Comparison of ENCODE assay signal across 8 cellular contexts in the genomic region with DNA sequence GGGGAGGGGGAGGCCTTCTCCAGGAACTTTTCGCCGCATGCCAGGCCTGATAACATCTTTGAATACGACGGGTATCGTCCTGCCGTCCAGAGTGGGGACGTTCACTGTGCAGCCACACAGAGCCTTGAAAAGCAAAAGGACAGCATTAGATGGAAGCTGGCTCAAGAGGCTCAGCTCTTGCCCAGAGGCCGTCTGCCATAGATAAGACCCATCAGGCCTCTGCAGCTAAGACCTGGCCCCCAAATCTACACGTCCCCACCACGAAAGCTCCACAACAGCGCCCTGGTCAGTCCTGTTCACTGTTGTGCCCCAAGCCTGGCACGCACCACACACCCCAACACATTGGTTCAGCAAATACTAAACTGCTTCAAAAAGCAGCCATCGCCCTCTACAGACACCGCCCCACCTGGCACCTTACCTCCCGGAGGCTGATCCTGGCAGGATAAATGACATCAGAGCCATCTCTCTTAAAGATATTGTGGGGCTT. TPM values are rescaled to one million over a fixed set of nuclear protein-coding genes. Genes with fewer than 3 reads are reported as not detected.
DNase-seq lines count a peak whose midpoint lies in the region; ATAC-seq, FAIRE-seq and TF ChIP-seq lines count a peak whose summit lies in the region.

No MANE protein-coding gene starts in this region.

- H2AK5ac ChIP-seq in mesenchymal stem cell (ENCODE audit: low read length, severe bottlenecking), result no peak overlapping the region

- H2BK12ac ChIP-seq in mesenchymal stem cell (ENCODE audit: low read length in 2 of 2), result no peak overlapping the region

- peaks cover 45% of the 10 kb centered on the region for H3K79me2 ChIP-seq in K562 (ENCODE audit: control insufficient read depth, insufficient read depth, low read length)

- BruUV-seq in K562 (replicated peaks; lab: Mats Ljungman, UMichigan), result no TSS peak

- H4K91ac ChIP-seq in mesenchymal stem cell (ENCODE audit: low read length), result no peak overlapping the region

- intact Hi-C loops in heart left ventricle (cut with DNase I) (loop anchor here in 1 of 10 donors (2.0 kb wide), 1 partner anchor 19 kb away; a partner anchor contains a TSS), Right ventricle myocardium superior (cut with DNase I) (no loop called here), K562 (cut with micrococcal nuclease) (loop anchor here (5.0 kb wide), 1 partner anchor 36 kb away; no protein-coding TSS in a partner anchor), uterus (cut with DNase I; ENCODE audit: low total_unique reads) (no loop called here)

- TF ChIP-seq EP300 in K562 (IDR thresholded peaks at IDR 0.05; ENCODE audit: low read length), result no peak

- H3K27me3 ChIP-seq in heart left ventricle (no peaks in the 10 kb centered on the region), K562 (ENCODE audit: control insufficient read depth in 2 of 2, insufficient read depth in 2 of 2, low read length in 2 of 2) (no peaks in the 10 kb centered on the region), mesenchymal stem cell (ENCODE audit: control insufficient read depth in 1 of 2, insufficient read depth in 1 of 2, low read length in 2 of 2) (no peaks in the 10 kb centered on the region), uterus (no peaks in the 10 kb centered on the region)

- H3K9me3 ChIP-seq in heart left ventricle (no peaks in the 10 kb centered on the region), K562 (replicated peaks; ENCODE audit: control insufficient read depth, insufficient read depth, low read depth, low read length) (no peaks in the 10 kb centered on the region), mesenchymal stem cell (ENCODE audit: control insufficient read depth, low read length) (no peaks in the 10 kb centered on the region), uterus (no peaks in the 10 kb centered on the region)

- H3K4me3 ChIP-seq in heart left ventricle (peak overlapping the region; percentile 66 to 100 (median 88)), K562 (peak overlapping the region; percentile 98), mesenchymal stem cell (ENCODE audit: insufficient read depth in 1 of 2, low read depth in 1 of 2, low read length in 2 of 2) (peak overlapping the region in 1 of 2 experiments; percentile 99), uterus (peak overlapping the region in 1 of 2 donors; percentile 100)

- no peak for TF ChIP-seq POLR2A in heart left ventricle (IDR thresholded peaks at IDR 0.05)
- TF ChIP-seq POLR2A in K562 (conservative IDR thresholded peaks at IDR 0.05), result no peak
- no peak for TF ChIP-seq POLR2A in uterus (IDR thresholded peaks at IDR 0.05)

- H2AFZ ChIP-seq in K562 (ENCODE audit: low read depth, low read length) (no peak overlapping the region), mesenchymal stem cell (ENCODE audit: low read depth, low read length) (no peak overlapping the region)

- in situ Hi-C loops in K562 (cut with MboI), result no loop called here

- H3K36me3 ChIP-seq in heart left ventricle (peaks cover 2 to 38% (median 27%) of the 10 kb centered on the region in 9 donors), K562 (ENCODE audit: control insufficient read depth, insufficient read depth, low read length) (peaks cover 38% of the 10 kb centered on the region), mesenchymal stem cell (ENCODE audit: control insufficient read depth in 1 of 2, insufficient read depth in 2 of 2, low read depth in 1 of 2, low read length in 2 of 2) (peaks cover 32 to 39% of the 10 kb centered on the region in 2 experiments), uterus (no peaks in the 10 kb centered on the region)

- CTCF ChIA-PET in K562 (lab: Yijun Ruan, JAX; ENCODE audit: low intra/inter-chr PET ratio), result interaction anchor here (0.7 kb wide), 1 partner anchor 10 kb away, joined by 3 read pairs; no protein-coding TSS in a partner anchor

- peaks cover 26% of the 10 kb centered on the region for H4K20me1 ChIP-seq in K562 (replicated peaks; ENCODE audit: control insufficient read depth, insufficient read depth, low read length)

- no peak overlapping the region for H2BK120ac ChIP-seq in mesenchymal stem cell (ENCODE audit: low read depth, low read length)

- H3K79me1 ChIP-seq in mesenchymal stem cell (replicated peaks; ENCODE audit: low read length, poor library complexity, severe bottlenecking), result peaks cover 7% of the 10 kb centered on the region

- TF ChIP-seq CTCF in heart left ventricle (IDR thresholded peaks at IDR 0.05), result no peak
- peak in 2 of 3 experiments; percentile 7 to 12; a peak in 2 of 6 replicates for TF ChIP-seq CTCF in K562 (IDR thresholded peaks at IDR 0.05 in 2 of 3, conservative IDR thresholded peaks at IDR 0.05 in 1 of 3; ENCODE audit: insufficient read depth in 2 of 3, low read depth in 1 of 3, low read length in 3 of 3)
- no peak for TF ChIP-seq CTCF in uterus (IDR thresholded peaks at IDR 0.05)

- DNase-seq in heart left ventricle, result no peak
- no peak for DNase-seq in Right ventricle myocardium superior
- no peak for DNase-seq in K562 (ENCODE audit: extremely low read depth in 1 of 4, low spot score in 3 of 4)
- DNase-seq in mesenchymal stem cell, result no peak
- DNase-seq in uterus, result no peak
- no peak for DNase-seq in LoVo (ENCODE audit: low spot score)
- DNase-seq in activated CD4-positive, alpha-beta T cell treated with anti-CD3 and anti-CD28 coated beads, Interleukin-2, amount 50 U/mL, for 48 hours, result no peak

- no peak overlapping the region for H3K18ac ChIP-seq in mesenchymal stem cell (ENCODE audit: low read depth in 1 of 2, low read length in 2 of 2)

- H3K4ac ChIP-seq in mesenchymal stem cell (ENCODE audit: low read depth in 1 of 2, low read length in 2 of 2), result no peak overlapping the region

- peaks cover 0 to 55% (median 39%) of the 10 kb centered on the region in 12 donors for H3K4me1 ChIP-seq in heart left ventricle
- peaks cover 47 to 55% of the 10 kb centered on the region in 2 experiments for H3K4me1 ChIP-seq in K562 (replicated peaks in 1 of 2; ENCODE audit: control insufficient read depth in 2 of 2, insufficient read depth in 2 of 2, low read length in 2 of 2)
- H3K4me1 ChIP-seq in mesenchymal stem cell (ENCODE audit: control insufficient read depth, insufficient read depth, low read depth, low read length), result peaks cover 32% of the 10 kb centered on the region
- peaks cover 0 to 6% of the 10 kb centered on the region in 2 donors for H3K4me1 ChIP-seq in uterus

- FAIRE-seq in K562 (lab: Jason Lieb, UNC), result no peak

- no peak overlapping the region for H2BK5ac ChIP-seq in mesenchymal stem cell (ENCODE audit: low read depth, low read length, poor library complexity, severe bottlenecking)

- H3K9me1 ChIP-seq in K562 (ENCODE audit: control insufficient read depth, insufficient read depth, low read length), result no peaks in the 10 kb centered on the region

- no peak overlapping the region for H4K8ac ChIP-seq in mesenchymal stem cell (ENCODE audit: low read length)

- ATAC-seq in heart left ventricle (no peak), Right ventricle myocardium superior (ENCODE audit: poor library complexity) (no peak), K562 (no peak), GM18868 (IDR thresholded peaks at IDR 0.05; ENCODE audit: unreplicated experiment) (no peak)

- peak overlapping the region in 8 of 12 donors; percentile 96 to 100 (median 100) for H3K27ac ChIP-seq in heart left ventricle
- H3K27ac ChIP-seq in K562 (ENCODE audit: extremely low read depth, low read depth, low read length), result peak overlapping the region; percentile 35; the same call in 1 of the 3 replicates
- H3K27ac ChIP-seq in mesenchymal stem cell (ENCODE audit: low read length, poor library complexity, severe bottlenecking), result no peak overlapping the region
- peak overlapping the region; percentile 24 to 99 for H3K27ac ChIP-seq in uterus

- H3K4me2 ChIP-seq in K562 (ENCODE audit: insufficient read depth, low read length), result peak overlapping the region; percentile 99
- peak overlapping the region; percentile 30 for H3K4me2 ChIP-seq in mesenchymal stem cell (ENCODE audit: low read length, poor library complexity, severe bottlenecking)

- H3K9ac ChIP-seq in K562 (ENCODE audit: insufficient read depth in 1 of 2, low read depth in 2 of 2, low read length in 2 of 2), result peak overlapping the region; percentile 96 to 100
- H3K9ac ChIP-seq in mesenchymal stem cell (ENCODE audit: low read length), result peak overlapping the region; percentile 98

- no peak for TF ChIP-seq RAD21 in K562 (CRISPR knock-in tag; conservative IDR thresholded peaks at IDR 0.05 in 1 of 2, IDR thresholded peaks at IDR 0.05 in 1 of 2)

- no peak overlapping the region for H2BK15ac ChIP-seq in mesenchymal stem cell (ENCODE audit: low read depth, poor library complexity, severe bottlenecking)

- H3K23ac ChIP-seq in mesenchymal stem cell (ENCODE audit: low read length in 2 of 2), result no peak overlapping the region

- peak overlapping the region in 1 of 2 experiments; percentile 53 for H3K14ac ChIP-seq in mesenchymal stem cell (ENCODE audit: low read length in 2 of 2)

- POLR2A ChIA-PET in K562 (lab: Yijun Ruan, JAX), result interaction anchor here (0.6 to 6.3 kb wide), 8 partner anchors 10 to 443 kb away, joined by 3 to 70 read pairs (median 4); a partner anchor contains a TSS

- 54 to 66% (median 59%) methylated on average over 14 to 15 of the region's 15 CpGs for WGBS in heart left ventricle, 4 donors
- 7% methylated on average over 15 of the region's 15 CpGs for WGBS in K562 (ENCODE audit: insufficient coverage, low coverage, missing lambda C conversion rate)
- 91% methylated on average over 15 of the region's 15 CpGs for WGBS in mesenchymal stem cell

RNA-seq across cellular contexts. Expression of a gene that starts 2.1 kb away (rescaled TPM):
- 10 to 100 TPM; 34.7 to 70.6 (median 44.8) TPM for total RNA-seq in heart left ventricle
- polyA plus RNA-seq in heart left ventricle, result 10 to 100 TPM; 27.5 to 69.1 TPM
- 43.0 TPM for total RNA-seq in Right ventricle myocardium superior
- total RNA-seq in K562 (2011; cell fraction: chromatin; rRNA removed; ENCODE audit: low replicate concordance), result 66.1 and 87.4 TPM in 2 replicates
- total RNA-seq in K562 (2011; cell fraction: nucleolus; rRNA removed), result 67.0 and 68.3 TPM in 2 replicates
- 68.0 and 69.1 TPM in 2 replicates for total RNA-seq in K562 (2011; cell fraction: nucleoplasm; rRNA removed)
- total RNA-seq in K562 (2014; rRNA removed), result 62.1 and 71.5 TPM in 2 replicates
- total RNA-seq in K562 (2014; rRNA removed; fragmentation: Illumina TruSeq; extraction: Trizol), result 51.2 and 60.9 TPM in 2 replicates
- 85.3 and 86.5 TPM in 2 replicates for total RNA-seq in K562 (2015; rRNA removed; fragmentation: Illumina TruSeq; extraction: Trizol)
- total RNA-seq in K562 (2021), result 94.8 and 99.9 TPM in 2 replicates
- polyA plus RNA-seq in K562 (2011; rRNA removed), result 83.5 and 113 TPM in 2 replicates
- 101 TPM in 2 replicates for polyA plus RNA-seq in K562 (2011; cell fraction: cytosol; rRNA removed)
- 78.2 and 79.0 TPM in 2 replicates for polyA plus RNA-seq in K562 (2011; cell fraction: nucleus; rRNA removed)
- 69.4 and 84.8 TPM in 2 replicates for polyA plus RNA-seq in K562 (2012)
- polyA plus RNA-seq in K562 (2014; fragmentation: Illumina TruSeq; extraction: Trizol), result 78.3 and 100 TPM in 2 replicates
- 10 to 100 TPM; 13.2 to 16.2 TPM for polyA plus RNA-seq in K562 (2014; fragmentation: Nextera tagmentation; extraction: Ambion mirVana)
- polyA plus RNA-seq in K562 (2014; rRNA removed), result 61.7 and 79.2 TPM in 2 replicates
- polyA minus RNA-seq in K562 (2011; rRNA and poly(A)+ RNA removed), result 71.6 and 93.9 TPM in 2 replicates
- 31.4 and 40.9 TPM in 2 replicates for polyA minus RNA-seq in K562 (2011; cell fraction: cytosol; rRNA and poly(A)+ RNA removed)
- 22.5 and 40.4 TPM in 2 replicates for polyA minus RNA-seq in K562 (2011; cell fraction: nucleus; rRNA and poly(A)+ RNA removed)
- 59.4 TPM for polyA plus RNA-seq in mesenchymal stem cell (2013, experiment 1 of 2)
- 60.1 TPM for polyA plus RNA-seq in mesenchymal stem cell (2013, experiment 2 of 2)
- total RNA-seq in uterus, result 10 to 100 TPM; 10.2 to 66.9 (median 40.6) TPM

RNA-seq across cellular contexts. Expression of a gene that starts 13.3 kb away (rescaled TPM):
- 10 to 100 TPM; 48.1 to 88.4 (median 71.7) TPM for total RNA-seq in heart left ventricle
- 100 to 1,000 TPM in 1 of 2 donors, 10 to 100 TPM in 1; 71.4 to 102 TPM for polyA plus RNA-seq in heart left ventricle
- 73.8 TPM for total RNA-seq in Right ventricle myocardium superior
- total RNA-seq in K562 (2011; cell fraction: chromatin; rRNA removed; ENCODE audit: low replicate concordance), result 122 and 325 TPM in 2 replicates
- 437 and 484 TPM in 2 replicates for total RNA-seq in K562 (2011; cell fraction: nucleolus; rRNA removed)
- 307 and 324 TPM in 2 replicates for total RNA-seq in K562 (2011; cell fraction: nucleoplasm; rRNA removed)
- total RNA-seq in K562 (2014; rRNA removed), result 86.0 and 158 TPM in 2 replicates
- total RNA-seq in K562 (2014; rRNA removed; fragmentation: Illumina TruSeq; extraction: Trizol), result 33.1 and 36.7 TPM in 2 replicates
- 81.9 and 91.6 TPM in 2 replicates for total RNA-seq in K562 (2015; rRNA removed; fragmentation: Illumina TruSeq; extraction: Trizol)
- 186 and 195 TPM in 2 replicates for total RNA-seq in K562 (2021)
- 68.0 and 169 TPM in 2 replicates for polyA plus RNA-seq in K562 (2011; rRNA removed)
- polyA plus RNA-seq in K562 (2011; cell fraction: cytosol; rRNA removed), result 224 and 335 TPM in 2 replicates
- polyA plus RNA-seq in K562 (2011; cell fraction: nucleus; rRNA removed), result 326 and 378 TPM in 2 replicates
- 229 and 297 TPM in 2 replicates for polyA plus RNA-seq in K562 (2012)
- 204 and 211 TPM in 2 replicates for polyA plus RNA-seq in K562 (2014; fragmentation: Illumina TruSeq; extraction: Trizol)
- 10 to 100 TPM; 29.3 to 73.2 TPM for polyA plus RNA-seq in K562 (2014; fragmentation: Nextera tagmentation; extraction: Ambion mirVana)
- 81.4 and 108 TPM in 2 replicates for polyA plus RNA-seq in K562 (2014; rRNA removed)
- polyA minus RNA-seq in K562 (2011; rRNA and poly(A)+ RNA removed), result 76.6 and 95.7 TPM in 2 replicates
- 188 and 209 TPM in 2 replicates for polyA minus RNA-seq in K562 (2011; cell fraction: cytosol; rRNA and poly(A)+ RNA removed)
- 66.2 and 80.1 TPM in 2 replicates for polyA minus RNA-seq in K562 (2011; cell fraction: nucleus; rRNA and poly(A)+ RNA removed)
- 136 TPM for polyA plus RNA-seq in mesenchymal stem cell (2013, experiment 1 of 2)
- polyA plus RNA-seq in mesenchymal stem cell (2013, experiment 2 of 2), result 131 TPM
- total RNA-seq in uterus, result 10 to 100 TPM in 3 of 4 donors, 1 to 10 TPM in 1; 4.6 to 68.2 (median 33.9) TPM

RNA-seq across cellular contexts. Expression of a gene that starts 20.2 kb away (rescaled TPM):
- total RNA-seq in heart left ventricle, result 10 to 100 TPM; 44.9 to 82.7 (median 49.3) TPM
- 10 to 100 TPM; 54.9 to 87.4 TPM for polyA plus RNA-seq in heart left ventricle
- total RNA-seq in Right ventricle myocardium superior, result 48.9 TPM
- total RNA-seq in K562 (2011; cell fraction: chromatin; rRNA removed; ENCODE audit: low replicate concordance), result 18.6 and 50.3 TPM in 2 replicates
- total RNA-seq in K562 (2011; cell fraction: nucleolus; rRNA removed), result 32.9 and 38.4 TPM in 2 replicates
- total RNA-seq in K562 (2011; cell fraction: nucleoplasm; rRNA removed), result 26.4 and 30.8 TPM in 2 replicates
- total RNA-seq in K562 (2014; rRNA removed), result 54.7 and 71.2 TPM in 2 replicates
- total RNA-seq in K562 (2014; rRNA removed; fragmentation: Illumina TruSeq; extraction: Trizol), result 7.8 and 12.0 TPM in 2 replicates
- total RNA-seq in K562 (2015; rRNA removed; fragmentation: Illumina TruSeq; extraction: Trizol), result 39.7 and 46.3 TPM in 2 replicates
- 49.7 and 51.7 TPM in 2 replicates for total RNA-seq in K562 (2021)
- 24.8 and 26.6 TPM in 2 replicates for polyA plus RNA-seq in K562 (2011; rRNA removed)
- 25.0 and 75.6 TPM in 2 replicates for polyA plus RNA-seq in K562 (2011; cell fraction: cytosol; rRNA removed)
- 15.3 and 27.8 TPM in 2 replicates for polyA plus RNA-seq in K562 (2011; cell fraction: nucleus; rRNA removed)
- 37.9 and 39.8 TPM in 2 replicates for polyA plus RNA-seq in K562 (2012)
- polyA plus RNA-seq in K562 (2014; fragmentation: Illumina TruSeq; extraction: Trizol), result 13.6 and 35.1 TPM in 2 replicates
- 1 to 10 TPM in 1 of 2 experiments, under 1 TPM in 1; 0.49 to 1.1 TPM for polyA plus RNA-seq in K562 (2014; fragmentation: Nextera tagmentation; extraction: Ambion mirVana)
- 50.8 and 52.2 TPM in 2 replicates for polyA plus RNA-seq in K562 (2014; rRNA removed)
- polyA minus RNA-seq in K562 (2011; rRNA and poly(A)+ RNA removed), result 6.3 and 11.7 TPM in 2 replicates
- 32.3 and 41.7 TPM in 2 replicates for polyA minus RNA-seq in K562 (2011; cell fraction: cytosol; rRNA and poly(A)+ RNA removed)
- polyA minus RNA-seq in K562 (2011; cell fraction: nucleus; rRNA and poly(A)+ RNA removed), result 8.9 and 9.0 TPM in 2 replicates
- 120 TPM for polyA plus RNA-seq in mesenchymal stem cell (2013, experiment 1 of 2)
- polyA plus RNA-seq in mesenchymal stem cell (2013, experiment 2 of 2), result 116 TPM
- total RNA-seq in uterus, result 10 to 100 TPM; 14.1 to 70.0 (median 36.3) TPM

RNA-seq across cellular contexts. Expression of a gene that starts 40.9 kb away (rescaled TPM):
- total RNA-seq in heart left ventricle (under 1 TPM in 1 of 9 donors, not detected in 8; 0.35 TPM), Right ventricle myocardium superior (not detected), K562 (2014; rRNA removed) (0.27 and 0.29 TPM in 2 replicates), K562 (2014; rRNA removed; fragmentation: Illumina TruSeq; extraction: Trizol) (not detected in 2 replicates), K562 (2015; rRNA removed; fragmentation: Illumina TruSeq; extraction: Trizol) (not detected in 2 replicates), K562 (2021) (0.29 and 0.35 TPM in 2 replicates), uterus (1 to 10 TPM in 1 of 4 donors, under 1 TPM in 1, not detected in 2; 0.30 to 1.2 TPM)
- polyA plus RNA-seq in heart left ventricle (under 1 TPM in 1 of 2 donors, not detected in 1; 0.15 TPM), K562 (2011; rRNA removed) (0.06 TPM in 1 of 2 replicates, not detected in the other), K562 (2014; fragmentation: Illumina TruSeq; extraction: Trizol) (not detected in 2 replicates), K562 (2014; fragmentation: Nextera tagmentation; extraction: Ambion mirVana) (not detected), K562 (2014; rRNA removed) (0.34 and 0.36 TPM in 2 replicates)
- total RNA-seq in K562 (2011; cell fraction: chromatin; rRNA removed; ENCODE audit: low replicate concordance), result not detected in 2 replicates
- total RNA-seq in K562 (2011; cell fraction: nucleolus; rRNA removed), result 1.1 and 1.3 TPM in 2 replicates
- 0.51 TPM in 1 of 2 replicates, not detected in the other for total RNA-seq in K562 (2011; cell fraction: nucleoplasm; rRNA removed)
- 0.10 and 0.88 TPM in 2 replicates for polyA plus RNA-seq in K562 (2011; cell fraction: cytosol; rRNA removed)
- polyA plus RNA-seq in K562 (2011; cell fraction: nucleus; rRNA removed), result 0.13 and 0.34 TPM in 2 replicates
- polyA plus RNA-seq in K562 (2012), result 0.16 and 0.65 TPM in 2 replicates
- polyA minus RNA-seq in K562 (2011; rRNA and poly(A)+ RNA removed), result not detected in 2 replicates
- not detected in 2 replicates for polyA minus RNA-seq in K562 (2011; cell fraction: cytosol; rRNA and poly(A)+ RNA removed)
- polyA minus RNA-seq in K562 (2011; cell fraction: nucleus; rRNA and poly(A)+ RNA removed), result 0.40 TPM in 1 of 2 replicates, not detected in the other
- polyA plus RNA-seq in mesenchymal stem cell (2013, experiment 1 of 2), result 1.2 TPM
- polyA plus RNA-seq in mesenchymal stem cell (2013, experiment 2 of 2), result 1.3 TPM

RNA-seq across cellular contexts. Expression of a gene that starts 55.8 kb away (rescaled TPM):
- total RNA-seq in heart left ventricle (1,000 to 10,000 TPM in 1 of 9 donors, 100 to 1,000 TPM in 8; 290 to 1,084 (median 402) TPM), Right ventricle myocardium superior (533 TPM), K562 (2014; rRNA removed) (842 and 854 TPM in 2 replicates), K562 (2014; rRNA removed; fragmentation: Illumina TruSeq; extraction: Trizol) (7.4 and 14.9 TPM in 2 replicates), K562 (2015; rRNA removed; fragmentation: Illumina TruSeq; extraction: Trizol) (227 and 243 TPM in 2 replicates), K562 (2021) (289 and 313 TPM in 2 replicates), uterus (100 to 1,000 TPM; 119 to 543 (median 221) TPM)
- polyA plus RNA-seq in heart left ventricle (1,000 to 10,000 TPM in 1 of 2 donors, 100 to 1,000 TPM in 1; 782 to 1,747 TPM), K562 (2011; rRNA removed) (137 and 185 TPM in 2 replicates), K562 (2014; fragmentation: Illumina TruSeq; extraction: Trizol) (37.6 and 257 TPM in 2 replicates), K562 (2014; fragmentation: Nextera tagmentation; extraction: Ambion mirVana) (10 to 100 TPM; 31.3 to 91.8 TPM), K562 (2014; rRNA removed) (810 and 833 TPM in 2 replicates)
- total RNA-seq in K562 (2011; cell fraction: chromatin; rRNA removed; ENCODE audit: low replicate concordance), result 5.1 and 13.9 TPM in 2 replicates
- 55.0 and 85.4 TPM in 2 replicates for total RNA-seq in K562 (2011; cell fraction: nucleolus; rRNA removed)
- 23.9 and 26.6 TPM in 2 replicates for total RNA-seq in K562 (2011; cell fraction: nucleoplasm; rRNA removed)
- 393 and 1,045 TPM in 2 replicates for polyA plus RNA-seq in K562 (2011; cell fraction: cytosol; rRNA removed)
- 125 and 147 TPM in 2 replicates for polyA plus RNA-seq in K562 (2011; cell fraction: nucleus; rRNA removed)
- polyA plus RNA-seq in K562 (2012), result 246 and 272 TPM in 2 replicates
- 14.2 and 24.3 TPM in 2 replicates for polyA minus RNA-seq in K562 (2011; rRNA and poly(A)+ RNA removed)
- polyA minus RNA-seq in K562 (2011; cell fraction: cytosol; rRNA and poly(A)+ RNA removed), result 76.8 and 119 TPM in 2 replicates
- 20.3 and 27.4 TPM in 2 replicates for polyA minus RNA-seq in K562 (2011; cell fraction: nucleus; rRNA and poly(A)+ RNA removed)
- polyA plus RNA-seq in mesenchymal stem cell (2013, experiment 1 of 2), result 220 TPM
- polyA plus RNA-seq in mesenchymal stem cell (2013, experiment 2 of 2), result 213 TPM

Comparison
In these comparisons a context has a peak if more than half of its experiments do, and no peak if none do; other contexts are left out.
1. CTCF ChIP-seq: peak in K562 (2 of 3); none in heart left ventricle (0 of 12) and uterus (0 of 4).